In genomic region chr6:122122686-122123085, GRCh38 we compare ENCODE assay signal across 22 cellular contexts.
DNase-seq lines count a peak whose midpoint lies in the region; ATAC-seq, FAIRE-seq and TF ChIP-seq lines count a peak whose summit lies in the region.
"Had no signal": no experiment of that assay in that cellular context is flagged by ENCODE, and none has a peak within 500 bp of the region (broad histone marks: within the 10 kb centered on the region; RNA-seq: fewer than 3 reads in every experiment).

No MANE protein-coding gene starts in this region.

- intact Hi-C loops in left lung (cut with DNase I) = no loop called here
- intact Hi-C loops in pancreas (cut with DNase I) = no loop called here
- intact Hi-C loops in posterior vena cava (cut with DNase I) = no loop called here

- H3K4me1 Mint-ChIP-seq in mesothelial cell of epicardium = peaks cover 35% of the 10 kb centered on the region
- H3K4me1 Mint-ChIP-seq: B cell had no signal

- H3K4me1 ChIP-seq in left lung = no peaks in the 10 kb centered on the region
- H3K4me1 ChIP-seq in pancreas = peaks cover 5 to 18% (median 16%) of the 10 kb centered on the region in 3 donors
- H3K4me1 ChIP-seq: A549; BLaER1 treated with 17β-estradiol and CSF1 and Interleukin-3, amounts not matched to agents 10 nM and 100 nM; Caco-2 had no signal

- no peaks in the 10 kb centered on the region for H3K27me3 ChIP-seq in left lung
- H3K27me3 ChIP-seq in pancreas = no peaks in the 10 kb centered on the region
- H3K27me3 ChIP-seq: BLaER1 treated with 17β-estradiol and CSF1 and Interleukin-3, amounts not matched to agents 10 nM and 100 nM had no signal

- H3K27ac ChIP-seq in SK-N-MC (peak overlapping the region; percentile 70; the same call in 1 of the 2 replicates), left lung (peak overlapping the region in 1 of 2 donors; percentile 61), pancreas (peak overlapping the region in 2 of 4 donors; percentile 5 to 13)
- H3K27ac ChIP-seq: 22Rv1; A549; BLaER1 treated with 17β-estradiol and CSF1 and Interleukin-3, amounts not matched to agents 10 nM and 100 nM; C4-2B had no signal

- DNase-seq in SK-N-MC (ENCODE audit: low read depth, low spot score) = no peak
- DNase-seq in left lung = no peak
- no peak for DNase-seq in mesothelial cell of epicardium (ENCODE audit: low spot score in 2 of 2, unreplicated experiment in 2 of 2)
- DNase-seq in pancreas = no peak
- DNase-seq in posterior vena cava (ENCODE audit: low spot score) = no peak
- DNase-seq in stimulated activated CD4-positive, alpha-beta T cell treated with anti-CD3 and anti-CD28 coated beads, Interleukin-15, amount 100 ng/mL, for 24 hours = no peak
- DNase-seq: AML-193; Caco-2; Calu3; CD4-positive, alpha-beta T cell; CD8-positive, alpha-beta T cell; DMS79 treated with DMSO at 0.1 percent for 48 hours; GF-D8 had no signal

- H3K27ac Mint-ChIP-seq in mesothelial cell of epicardium = peak overlapping the region; percentile 96
- H3K27ac Mint-ChIP-seq: B cell; CD4-positive, alpha-beta T cell; CD8-positive, alpha-beta T cell had no signal

- peaks cover 2% of the 10 kb centered on the region for H3K36me3 Mint-ChIP-seq in mesothelial cell of epicardium
- H3K36me3 Mint-ChIP-seq: CD8-positive, alpha-beta T cell had no signal

- TF ChIP-seq CTCF in left lung (IDR thresholded peaks at IDR 0.05) (no peak), mesothelial cell of epicardium (IDR thresholded peaks at IDR 0.05; ENCODE audit: unreplicated experiment) (no peak), pancreas (IDR thresholded peaks at IDR 0.05) (no peak)

- H3K4me3 ChIP-seq in SK-N-MC = peak overlapping the region; percentile 20; the same call in 1 of the 2 replicates
- no peak overlapping the region for H3K4me3 ChIP-seq in left lung
- H3K4me3 ChIP-seq in pancreas = no peak overlapping the region
- H3K4me3 ChIP-seq: A549; BLaER1 treated with 17β-estradiol and CSF1 and Interleukin-3, amounts not matched to agents 10 nM and 100 nM had no signal

- WGBS in pancreas, 2 donors = 22 to 29% methylated on average over 2 of the region's 2 CpGs

- no peak overlapping the region for H3K4me3 Mint-ChIP-seq in mesothelial cell of epicardium
- H3K4me3 Mint-ChIP-seq: B cell; CD4-positive, alpha-beta T cell; CD8-positive, alpha-beta T cell had no signal

- no peak for FAIRE-seq in pancreas (lab: Jason Lieb, UNC)
- FAIRE-seq: A549, D721Med, GM12891, GM19239 had no signal

- peaks cover 21% of the 10 kb centered on the region for H3K9me3 Mint-ChIP-seq in mesothelial cell of epicardium

- H3K9me3 ChIP-seq in SK-N-MC (ENCODE audit: low read depth, low read length) (no peaks in the 10 kb centered on the region), left lung (no peaks in the 10 kb centered on the region), pancreas (no peaks in the 10 kb centered on the region)
- H3K9me3 ChIP-seq: A549; BLaER1 treated with 17β-estradiol and CSF1 and Interleukin-3, amounts not matched to agents 10 nM and 100 nM; Caco-2 had no signal

- H3K9ac ChIP-seq in SK-N-MC (ENCODE audit: insufficient read length) = no peak overlapping the region
- H3K9ac ChIP-seq: BLaER1 treated with 17β-estradiol and CSF1 and Interleukin-3, amounts not matched to agents 10 nM and 100 nM had no signal

- H3K36me3 ChIP-seq in SK-N-MC (ENCODE audit: insufficient read depth, low read length) (no peaks in the 10 kb centered on the region), left lung (no peaks in the 10 kb centered on the region), pancreas (no peaks in the 10 kb centered on the region)
- H3K36me3 ChIP-seq: BLaER1 treated with 17β-estradiol and CSF1 and Interleukin-3, amounts not matched to agents 10 nM and 100 nM had no signal

- ATAC-seq in left lung (peak; percentile 70), pancreas (peak in 3 of 4 donors; percentile 64 to 79 (median 69)), HG02870 (IDR thresholded peaks at IDR 0.05; ENCODE audit: unreplicated experiment) (no peak)
- ATAC-seq: A549; CD8-positive, alpha-beta T cell had no signal

- no peaks in the 10 kb centered on the region for H3K27me3 Mint-ChIP-seq in mesothelial cell of epicardium (ENCODE audit: low read depth)
- H3K27me3 Mint-ChIP-seq: B cell; CD4-positive, alpha-beta T cell had no signal
